1 cellular context compared by ENCODE assay signal in the genomic region with DNA sequence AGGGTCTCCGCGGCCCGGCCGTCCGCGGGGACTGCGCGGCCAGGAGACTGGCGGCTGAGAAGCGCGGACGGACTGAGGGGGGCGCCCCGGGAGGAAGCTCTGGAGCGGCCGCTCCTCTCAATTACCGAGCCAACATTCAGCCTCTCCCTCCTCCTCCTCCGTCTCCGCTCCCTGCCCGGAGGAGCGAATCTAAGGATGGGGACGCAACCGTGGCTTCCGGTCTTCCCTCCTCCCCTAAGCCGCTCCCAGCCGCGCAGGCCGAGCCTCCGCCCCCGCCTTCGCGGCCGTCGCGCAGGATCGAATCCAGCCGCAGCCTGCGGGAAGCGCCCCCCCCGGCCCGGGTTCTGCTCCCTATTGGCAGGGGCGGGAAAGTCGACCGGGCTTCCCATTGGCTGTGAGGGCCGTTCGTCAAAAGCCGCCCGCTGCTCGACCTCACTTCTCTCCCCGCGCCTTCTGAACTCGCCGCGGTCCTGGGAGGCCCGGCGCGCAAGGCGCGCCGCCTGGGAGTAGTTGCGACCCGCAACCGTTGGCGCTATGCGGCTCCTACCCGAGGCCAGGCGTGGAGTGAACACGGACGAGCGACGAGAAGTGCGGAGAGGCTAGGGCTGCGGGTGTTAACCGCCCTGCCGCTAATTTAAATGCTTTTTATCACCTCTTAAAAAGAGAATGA.
TF ChIP-seq lines count a peak whose summit lies in the region.

Gene HNRNPLL (minus strand): TSS at position 197 of the 670 bp plus-strand sequence. CDS start 302 bp downstream, outside the sequence.

TF ChIP-seq in GM23338, 12 proteins besides CTCF, POLR2A, EP300 and RAD21 (continued from another document):
- TF ChIP-seq, protein P1, sequence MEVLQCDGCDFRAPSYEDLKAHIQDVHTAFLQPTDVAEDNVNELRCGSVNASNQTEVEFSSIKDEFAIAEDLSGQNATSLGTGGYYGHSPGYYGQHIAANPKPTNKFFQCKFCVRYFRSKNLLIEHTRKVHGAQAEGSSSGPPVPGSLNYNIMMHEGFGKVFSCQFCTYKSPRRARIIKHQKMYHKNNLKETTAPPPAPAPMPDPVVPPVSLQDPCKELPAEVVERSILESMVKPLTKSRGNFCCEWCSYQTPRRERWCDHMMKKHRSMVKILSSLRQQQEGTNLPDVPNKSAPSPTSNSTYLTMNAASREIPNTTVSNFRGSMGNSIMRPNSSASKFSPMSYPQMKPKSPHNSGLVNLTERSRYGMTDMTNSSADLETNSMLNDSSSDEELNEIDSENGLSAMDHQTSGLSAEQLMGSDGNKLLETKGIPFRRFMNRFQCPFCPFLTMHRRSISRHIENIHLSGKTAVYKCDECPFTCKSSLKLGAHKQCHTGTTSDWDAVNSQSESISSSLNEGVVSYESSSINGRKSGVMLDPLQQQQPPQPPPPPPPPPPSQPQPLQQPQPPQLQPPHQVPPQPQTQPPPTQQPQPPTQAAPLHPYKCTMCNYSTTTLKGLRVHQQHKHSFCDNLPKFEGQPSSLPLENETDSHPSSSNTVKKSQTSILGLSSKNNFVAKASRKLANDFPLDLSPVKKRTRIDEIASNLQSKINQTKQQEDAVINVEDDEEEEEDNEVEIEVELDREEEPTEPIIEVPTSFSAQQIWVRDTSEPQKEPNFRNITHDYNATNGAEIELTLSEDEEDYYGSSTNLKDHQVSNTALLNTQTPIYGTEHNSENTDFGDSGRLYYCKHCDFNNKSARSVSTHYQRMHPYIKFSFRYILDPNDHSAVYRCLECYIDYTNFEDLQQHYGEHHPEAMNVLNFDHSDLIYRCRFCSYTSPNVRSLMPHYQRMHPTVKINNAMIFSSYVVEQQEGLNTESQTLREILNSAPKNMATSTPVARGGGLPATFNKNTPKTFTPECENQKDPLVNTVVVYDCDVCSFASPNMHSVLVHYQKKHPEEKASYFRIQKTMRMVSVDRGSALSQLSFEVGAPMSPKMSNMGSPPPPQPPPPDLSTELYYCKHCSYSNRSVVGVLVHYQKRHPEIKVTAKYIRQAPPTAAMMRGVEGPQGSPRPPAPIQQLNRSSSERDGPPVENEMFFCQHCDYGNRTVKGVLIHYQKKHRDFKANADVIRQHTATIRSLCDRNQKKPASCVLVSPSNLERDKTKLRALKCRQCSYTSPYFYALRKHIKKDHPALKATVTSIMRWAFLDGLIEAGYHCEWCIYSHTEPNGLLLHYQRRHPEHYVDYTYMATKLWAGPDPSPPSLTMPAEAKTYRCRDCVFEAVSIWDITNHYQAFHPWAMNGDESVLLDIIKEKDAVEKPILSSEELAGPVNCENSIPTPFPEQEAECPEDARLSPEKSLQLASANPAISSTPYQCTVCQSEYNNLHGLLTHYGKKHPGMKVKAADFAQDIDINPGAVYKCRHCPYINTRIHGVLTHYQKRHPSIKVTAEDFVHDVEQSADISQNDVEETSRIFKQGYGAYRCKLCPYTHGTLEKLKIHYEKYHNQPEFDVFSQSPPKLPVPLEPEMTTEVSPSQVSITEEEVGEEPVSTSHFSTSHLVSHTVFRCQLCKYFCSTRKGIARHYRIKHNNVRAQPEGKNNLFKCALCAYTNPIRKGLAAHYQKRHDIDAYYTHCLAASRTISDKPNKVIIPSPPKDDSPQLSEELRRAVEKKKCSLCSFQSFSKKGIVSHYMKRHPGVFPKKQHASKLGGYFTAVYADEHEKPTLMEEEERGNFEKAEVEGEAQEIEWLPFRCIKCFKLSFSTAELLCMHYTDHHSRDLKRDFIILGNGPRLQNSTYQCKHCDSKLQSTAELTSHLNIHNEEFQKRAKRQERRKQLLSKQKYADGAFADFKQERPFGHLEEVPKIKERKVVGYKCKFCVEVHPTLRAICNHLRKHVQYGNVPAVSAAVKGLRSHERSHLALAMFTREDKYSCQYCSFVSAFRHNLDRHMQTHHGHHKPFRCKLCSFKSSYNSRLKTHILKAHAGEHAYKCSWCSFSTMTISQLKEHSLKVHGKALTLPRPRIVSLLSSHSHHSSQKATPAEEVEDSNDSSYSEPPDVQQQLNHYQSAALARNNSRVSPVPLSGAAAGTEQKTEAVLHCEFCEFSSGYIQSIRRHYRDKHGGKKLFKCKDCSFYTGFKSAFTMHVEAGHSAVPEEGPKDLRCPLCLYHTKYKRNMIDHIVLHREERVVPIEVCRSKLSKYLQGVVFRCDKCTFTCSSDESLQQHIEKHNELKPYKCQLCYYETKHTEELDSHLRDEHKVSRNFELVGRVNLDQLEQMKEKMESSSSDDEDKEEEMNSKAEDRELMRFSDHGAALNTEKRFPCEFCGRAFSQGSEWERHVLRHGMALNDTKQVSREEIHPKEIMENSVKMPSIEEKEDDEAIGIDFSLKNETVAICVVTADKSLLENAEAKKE (CRISPR knock-in tag; IDR thresholded peaks at IDR 0.05): no peak
